Comparison of ENCODE assay signal across 8 cellular contexts in the genomic region with DNA sequence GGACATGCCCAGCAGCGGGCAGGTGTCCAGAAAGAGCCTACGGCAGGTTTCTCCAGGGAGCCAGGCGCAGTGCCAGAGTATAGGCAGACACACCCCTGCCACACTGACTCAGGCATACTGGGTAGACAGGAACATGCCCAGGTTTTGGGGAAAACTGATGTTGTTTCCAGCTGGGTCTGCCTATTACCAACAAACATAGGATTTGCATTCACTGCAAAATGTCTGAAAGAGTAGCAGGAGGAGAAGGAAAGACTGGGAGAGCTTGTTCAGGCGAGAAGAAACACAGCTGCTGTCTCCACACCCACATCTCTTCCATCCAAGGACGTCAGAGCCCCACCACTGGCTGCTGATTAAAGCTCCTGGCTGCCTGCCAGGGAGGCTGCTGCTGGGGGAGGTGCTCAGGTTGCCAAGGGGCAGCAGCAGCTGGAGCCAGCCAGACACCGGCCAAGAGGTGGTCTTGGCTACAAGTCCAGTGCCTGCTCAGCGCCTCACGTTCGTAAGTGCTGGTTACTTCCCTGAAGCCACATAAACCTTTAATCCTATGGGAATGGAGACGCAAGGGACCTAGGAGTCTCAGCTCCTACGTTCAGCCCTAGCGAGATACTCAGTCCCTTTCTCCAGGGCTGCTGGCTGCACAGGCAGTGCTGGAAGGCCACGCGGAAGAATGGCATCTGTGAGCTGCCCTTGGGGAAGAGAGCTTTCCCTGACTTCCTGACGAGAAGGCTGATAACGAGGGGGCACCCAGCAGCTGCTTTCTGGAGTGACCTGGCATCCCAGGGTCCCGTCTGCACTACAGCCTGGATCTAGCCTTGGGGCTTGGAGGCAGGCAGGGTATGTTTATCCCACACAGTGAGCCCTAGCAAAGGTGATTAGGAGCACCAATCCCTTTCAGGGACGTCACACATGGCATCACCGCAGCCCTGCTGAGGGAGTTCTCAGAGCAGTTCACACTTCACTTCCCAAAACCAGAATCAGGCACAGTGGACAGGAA. TPM values are rescaled to one million over a fixed set of nuclear protein-coding genes. Genes with fewer than 3 reads are reported as not detected.
DNase-seq lines count a peak whose midpoint lies in the region; ATAC-seq, FAIRE-seq and TF ChIP-seq lines count a peak whose summit lies in the region.

No MANE protein-coding gene starts in this region.

- H3K36me3 ChIP-seq in NT2/D1 (ENCODE audit: insufficient read depth, insufficient read length, low read length) (no peaks in the 10 kb centered on the region), ascending aorta (no peaks in the 10 kb centered on the region)

- ATAC-seq in left cardiac atrium (peak; percentile 52 to 62), sciatic nerve (peak; percentile 77), HG03457 (IDR thresholded peaks at IDR 0.05; ENCODE audit: unreplicated experiment) (no peak), HG02885 (IDR thresholded peaks at IDR 0.05; ENCODE audit: poor library complexity, unreplicated experiment) (no peak)

- FAIRE-seq in HTR-8/SVneo (lab: Jason Lieb, UNC): no peak

- H3K27me3 ChIP-seq in NT2/D1 (ENCODE audit: insufficient read depth, insufficient read length) (peaks cover 5% of the 10 kb centered on the region), ascending aorta (no peaks in the 10 kb centered on the region)

- H3K4me1 ChIP-seq in NT2/D1 (ENCODE audit: insufficient read depth, insufficient read length): peaks cover 42% of the 10 kb centered on the region
- peaks cover 27 to 54% of the 10 kb centered on the region in 2 donors for H3K4me1 ChIP-seq in ascending aorta

- H3K4me3 ChIP-seq in NT2/D1 (ENCODE audit: insufficient read length, low read depth): no peak overlapping the region
- peak overlapping the region in 1 of 2 donors; percentile 48 for H3K4me3 ChIP-seq in ascending aorta

- DNase-seq in AG08395 (ENCODE audit: low spot score) (peak; percentile 61), HTR-8/SVneo (ENCODE audit: insufficient read length, low spot score) (peak; percentile 99), NT2/D1 (ENCODE audit: low read depth, low spot score) (no peak), ascending aorta (ENCODE audit: low spot score in 2 of 2) (peak in 1 of 2 donors; percentile 85), left cardiac atrium (peak; percentile 89), sciatic nerve (ENCODE audit: low spot score) (peak; percentile 92)

- H3K27ac ChIP-seq in ascending aorta: peak overlapping the region; percentile 79 to 87

- H3K9me3 ChIP-seq in NT2/D1 (ENCODE audit: insufficient read depth, low read length): no peaks in the 10 kb centered on the region
- no peaks in the 10 kb centered on the region for H3K9me3 ChIP-seq in ascending aorta

- peak overlapping the region; percentile 26 for H3K9ac ChIP-seq in NT2/D1 (ENCODE audit: insufficient read length, low read depth)

- intact Hi-C loops in ascending aorta (cut with DNase I): loop anchor here (2.0 kb wide), 1 partner anchor 36 kb away; no protein-coding TSS in a partner anchor
- intact Hi-C loops in left cardiac atrium (cut with DNase I): loop anchor here in 1 of 2 donors (5.0 kb wide), 1 partner anchor 90 kb away; no protein-coding TSS in a partner anchor
- intact Hi-C loops in sciatic nerve (cut with DNase I): no loop called here

- no peak for TF ChIP-seq CTCF in ascending aorta (IDR thresholded peaks at IDR 0.05)

RNA-seq across cellular contexts. Expression of a gene that starts 58.1 kb away (rescaled TPM):
- total RNA-seq in ascending aorta (134 TPM), left cardiac atrium (10 to 100 TPM; 29.4 to 37.7 TPM), sciatic nerve (101 TPM)

Comparison
In these comparisons a context has a peak if more than half of its experiments do, and no peak if none do; other contexts are left out.
1. ATAC-seq: peak in left cardiac atrium (2 of 2) and sciatic nerve (single experiment); none in HG03457 (single experiment) and HG02885 (single experiment).